In the genomic region with DNA sequence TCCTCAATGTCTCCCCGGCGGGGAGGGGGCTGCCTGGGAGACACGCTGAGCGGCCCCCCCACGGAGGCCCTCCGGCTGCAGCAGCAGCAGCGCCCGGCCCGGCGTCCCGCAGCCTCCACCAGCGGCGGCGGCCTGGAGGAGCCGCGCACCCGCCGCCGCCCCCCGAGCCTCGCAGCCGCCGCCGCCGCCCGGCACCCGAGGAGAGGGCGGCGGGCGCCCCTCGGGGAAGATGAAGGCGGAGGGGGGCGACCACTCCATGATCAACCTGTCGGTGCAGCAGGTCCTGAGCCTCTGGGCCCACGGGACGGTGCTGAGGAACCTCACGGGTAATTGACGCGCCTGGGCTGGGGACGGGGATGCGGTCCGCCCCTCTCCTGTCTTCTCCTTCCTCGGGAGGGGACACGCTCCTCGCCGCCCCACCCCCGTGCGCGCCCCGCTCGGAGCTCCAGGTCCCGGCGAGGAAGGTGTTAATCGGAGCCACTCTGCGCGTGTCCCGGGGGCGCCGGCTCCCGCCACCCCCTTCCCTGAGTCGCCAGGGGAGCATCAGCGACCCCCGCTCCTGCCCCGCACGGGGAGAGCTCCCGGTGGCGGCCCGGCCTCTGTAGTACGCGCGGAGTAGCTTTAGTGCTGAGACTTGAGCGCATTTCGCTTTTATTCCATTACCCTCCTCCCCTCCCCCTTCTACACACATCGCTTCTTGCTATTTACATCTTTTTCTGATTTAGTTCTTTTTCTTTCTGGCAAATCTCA, we compare ENCODE assay signal across 8 cellular contexts. TPM values are rescaled to one million over a fixed set of nuclear protein-coding genes. Genes with fewer than 3 reads are reported as not detected.
DNase-seq lines count a peak whose midpoint lies in the region; ATAC-seq and TF ChIP-seq lines count a peak whose summit lies in the region.

No MANE protein-coding gene starts in this region.

- no peak for TF ChIP-seq POLR2A in gastrocnemius medialis (IDR thresholded peaks at IDR 0.05)

- ATAC-seq in GM19043 (IDR thresholded peaks at IDR 0.05; ENCODE audit: low read depth, unreplicated experiment), result peak; percentile 8
- ATAC-seq in HG03354 (IDR thresholded peaks at IDR 0.05; ENCODE audit: poor library complexity, severe bottlenecking, unreplicated experiment), result peak; percentile 30
- peak; percentile 33 to 39 for ATAC-seq in gastrocnemius medialis

- H3F3A ChIP-seq in SU-DHL-6 (ENCODE audit: insufficient read depth), result peaks cover 28% of the 10 kb centered on the region; the same call in 1 of the 2 replicates

- peaks cover 4 to 21% of the 10 kb centered on the region in 2 donors for H3K4me1 ChIP-seq in gastrocnemius medialis

- H2AFZ ChIP-seq in SU-DHL-6 (ENCODE audit: low read depth, low read length, severe bottlenecking), result peak overlapping the region; percentile 70

- no peaks in the 10 kb centered on the region for H3K79me2 ChIP-seq in SU-DHL-6 (ENCODE audit: insufficient read depth, low read length)

- TF ChIP-seq CTCF in SU-DHL-6 (IDR thresholded peaks at IDR 0.05; ENCODE audit: insufficient read depth, low read length, poor library complexity, severe bottlenecking), result no peak
- TF ChIP-seq CTCF in astrocyte of the spinal cord (IDR thresholded peaks at IDR 0.05; ENCODE audit: low read depth, low read length), result no peak
- no peak for TF ChIP-seq CTCF in gastrocnemius medialis (IDR thresholded peaks at IDR 0.05 in 4 of 5, conservative IDR thresholded peaks at IDR 0.05 in 1 of 5)

- peak overlapping the region; percentile 43; the same call in 1 of the 2 replicates for H3K27ac ChIP-seq in SU-DHL-6 (ENCODE audit: low read depth, low read length)
- H3K27ac ChIP-seq in gastrocnemius medialis, result peak overlapping the region; percentile 78 to 91 (median 86)

- peak overlapping the region; percentile 77 for H3K4me3 ChIP-seq in SU-DHL-6 (ENCODE audit: insufficient read depth, low read length, poor library complexity, severe bottlenecking)
- H3K4me3 ChIP-seq in astrocyte of the spinal cord (ENCODE audit: low read depth, low read length), result peak overlapping the region; percentile 58
- H3K4me3 ChIP-seq in iPS-11a (ENCODE audit: low read depth, low read length), result peak overlapping the region; percentile 78
- H3K4me3 ChIP-seq in gastrocnemius medialis, result peak overlapping the region; percentile 69 to 89 (median 86)

- no peaks in the 10 kb centered on the region for H3K9me3 ChIP-seq in SU-DHL-6 (ENCODE audit: insufficient read depth, low read length)
- H3K9me3 ChIP-seq in gastrocnemius medialis, result no peaks in the 10 kb centered on the region

- no peaks in the 10 kb centered on the region for H3K9me2 ChIP-seq in SU-DHL-6 (replicated peaks; ENCODE audit: insufficient read depth, low read length)

- H3K36me3 ChIP-seq in SU-DHL-6 (ENCODE audit: low read length) (no peaks in the 10 kb centered on the region), gastrocnemius medialis (no peaks in the 10 kb centered on the region)

- intact Hi-C loops in gastrocnemius medialis (cut with DNase I; ENCODE audit: low total_unique reads), result loop anchor here (5.0 kb wide), 1 partner anchor 39 kb away; no protein-coding TSS in a partner anchor

- peak overlapping the region; percentile 76 for H3K9ac ChIP-seq in SU-DHL-6 (ENCODE audit: low read length)

- in situ Hi-C loops in astrocyte of the spinal cord (cut with HindIII; ENCODE audit: low sequenced_read_pairs), result no loop called here
- in situ Hi-C loops in gastrocnemius medialis (cut with MboI; ENCODE audit: low sequenced_read_pairs in 4 of 4), result no loop called here

- peak in 9 of 14 donors; percentile 31 to 54 (median 41) for DNase-seq in C1 segment of cervical spinal cord (lab: John Stamatoyannopoulos, UW)
- DNase-seq in astrocyte of the spinal cord (ENCODE audit: low read depth, low spot score), result peak; percentile 5
- DNase-seq in gastrocnemius medialis, result peak in 1 of 2 donors; percentile 20
- DNase-seq in RKO (ENCODE audit: low spot score), result no peak

- H3K27me3 ChIP-seq in SU-DHL-6 (ENCODE audit: low read length) (no peaks in the 10 kb centered on the region), gastrocnemius medialis (no peaks in the 10 kb centered on the region)

- H4K20me1 ChIP-seq in SU-DHL-6 (ENCODE audit: low read depth, low read length), result 0 out of 2 replicates have a peak, but pooled peaks cover 13% of the 10 kb centered on the region

- peak overlapping the region; percentile 75 for H3K4me2 ChIP-seq in SU-DHL-6 (ENCODE audit: low read depth, low read length, poor library complexity, severe bottlenecking)

RNA-seq across cellular contexts. Expression of a gene that starts 0.7 kb away (rescaled TPM):
- total RNA-seq in gastrocnemius medialis, result 10 to 100 TPM in 3 of 4 donors, 1 to 10 TPM in 1; 5.5 to 22.0 (median 12.3) TPM
